Comparison of ENCODE assay signal across 14 cellular contexts in the genomic region with DNA sequence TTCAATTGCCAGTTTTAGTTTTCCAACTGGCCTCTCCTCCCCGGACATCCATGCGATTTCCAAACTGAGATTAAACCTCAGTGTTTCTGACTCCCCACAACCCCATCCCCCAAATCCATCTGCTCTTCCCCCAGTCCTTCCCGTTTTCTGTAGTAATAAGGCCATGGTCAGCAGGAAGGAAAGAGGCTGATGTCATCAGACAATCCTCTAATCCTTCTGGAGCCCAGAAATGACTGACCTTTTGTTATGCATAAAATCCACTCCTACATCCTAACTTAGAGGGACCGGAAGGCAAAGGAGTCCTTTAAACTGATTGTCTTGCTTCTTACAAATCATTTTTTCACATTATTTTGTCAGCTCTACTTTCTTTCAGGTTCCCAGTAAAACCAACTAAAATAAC.
DNase-seq lines count a peak whose midpoint lies in the region; ATAC-seq and TF ChIP-seq lines count a peak whose summit lies in the region.
"Had no signal": no experiment of that assay in that cellular context is flagged by ENCODE, and none has a peak within 500 bp of the region (broad histone marks: within the 10 kb centered on the region; RNA-seq: fewer than 3 reads in every experiment).

No MANE protein-coding gene starts in this region.

- H3K27me3 Mint-ChIP-seq in mesothelial cell of epicardium (ENCODE audit: low read depth): peaks cover 32% of the 10 kb centered on the region
- peaks cover 27 to 46% (median 36%) of the 10 kb centered on the region in 5 donors for H3K27me3 Mint-ChIP-seq in naive thymus-derived CD4-positive, alpha-beta T cell

- intact Hi-C loops in ascending aorta (cut with DNase I): no loop called here
- intact Hi-C loops in naive thymus-derived CD4-positive, alpha-beta T cell (cut with micrococcal nuclease): no loop called here

- H3K27me3 ChIP-seq in ascending aorta: no peaks in the 10 kb centered on the region
- H3K27me3 ChIP-seq in naive thymus-derived CD4-positive, alpha-beta T cell (ENCODE audit: control insufficient read depth in 2 of 2, insufficient read depth in 2 of 2, low read length in 2 of 2): peaks cover 0 to 4% of the 10 kb centered on the region in 2 donors

- H3K9me3 Mint-ChIP-seq in mesothelial cell of epicardium: no peaks in the 10 kb centered on the region
- no peaks in the 10 kb centered on the region for H3K9me3 Mint-ChIP-seq in naive thymus-derived CD4-positive, alpha-beta T cell

- POLR2A ChIA-PET in naive thymus-derived CD4-positive, alpha-beta T cell (lab: Charles Lee): no interaction called here

- no peak overlapping the region for H3K4me3 Mint-ChIP-seq in mesothelial cell of epicardium
- H3K4me3 Mint-ChIP-seq in naive thymus-derived CD4-positive, alpha-beta T cell: no peak overlapping the region

- peak; percentile 27 for DNase-seq in AG08395 (ENCODE audit: low spot score)
- DNase-seq in LHCN-M2 (ENCODE audit: low read depth): peak; percentile 43
- DNase-seq in fibroblast of peridontal ligament (ENCODE audit: extremely low read depth): peak; percentile 47
- no peak for DNase-seq in mesothelial cell of epicardium (ENCODE audit: low spot score in 2 of 2, unreplicated experiment in 2 of 2)
- no peak for DNase-seq in hepatic stellate cell (ENCODE audit: low spot score)
- no peak for DNase-seq in ascending aorta (ENCODE audit: low spot score in 2 of 2)
- DNase-seq in naive thymus-derived CD4-positive, alpha-beta T cell: no peak
- no peak for DNase-seq in erythroblast (lab: John Stamatoyannopoulos, UW)
- DNase-seq: activated CD8-positive, alpha-beta memory T cell treated with anti-CD3 and anti-CD28 coated beads for 24 hours; activated effector memory CD4-positive, alpha-beta T cell treated with anti-CD3 and anti-CD28 coated beads, Interleukin-2, amount 50 U/mL, for 16 hours; Calu3; gastrocnemius medialis; H7 had no signal

- H3K4me3 ChIP-seq in ascending aorta: no peak overlapping the region
- H3K4me3 ChIP-seq in naive thymus-derived CD4-positive, alpha-beta T cell (ENCODE audit: low read length): no peak overlapping the region
- H3K4me3 ChIP-seq: gastrocnemius medialis had no signal

- TF ChIP-seq CTCF in mesothelial cell of epicardium (IDR thresholded peaks at IDR 0.05; ENCODE audit: unreplicated experiment) (no peak), ascending aorta (IDR thresholded peaks at IDR 0.05) (no peak)

- no peak for ATAC-seq in naive thymus-derived CD4-positive, alpha-beta T cell
- ATAC-seq: gastrocnemius medialis, SK-N-SH treated with all-trans-retinoic acid at 6 μM for 48 hours had no signal

- no peak overlapping the region for H3K27ac ChIP-seq in ascending aorta
- H3K27ac ChIP-seq in naive thymus-derived CD4-positive, alpha-beta T cell (ENCODE audit: low read depth, low read length): no peak overlapping the region
- H3K27ac ChIP-seq: gastrocnemius medialis had no signal

- peak overlapping the region; percentile 36 for H3K27ac Mint-ChIP-seq in mesothelial cell of epicardium
- H3K27ac Mint-ChIP-seq in naive thymus-derived CD4-positive, alpha-beta T cell: no peak overlapping the region

- CTCF ChIA-PET in naive thymus-derived CD4-positive, alpha-beta T cell (lab: Charles Lee): interaction anchor here (1.1 kb wide), 1 partner anchor 18 kb away, joined by 3 read pairs; no protein-coding TSS in a partner anchor

- H3K36me3 ChIP-seq in ascending aorta: no peaks in the 10 kb centered on the region
- H3K36me3 ChIP-seq in naive thymus-derived CD4-positive, alpha-beta T cell (ENCODE audit: control insufficient read depth in 2 of 3, insufficient read depth in 3 of 3, low read length in 3 of 3): no peaks in the 10 kb centered on the region
- H3K36me3 ChIP-seq: gastrocnemius medialis had no signal

- H3K4me1 Mint-ChIP-seq in mesothelial cell of epicardium: peaks cover 40% of the 10 kb centered on the region
- peaks cover 5 to 13% (median 9%) of the 10 kb centered on the region in 7 donors for H3K4me1 Mint-ChIP-seq in naive thymus-derived CD4-positive, alpha-beta T cell

- H3K9me3 ChIP-seq in ascending aorta: no peaks in the 10 kb centered on the region
- no peaks in the 10 kb centered on the region for H3K9me3 ChIP-seq in naive thymus-derived CD4-positive, alpha-beta T cell (ENCODE audit: control insufficient read depth in 2 of 3, low read length in 3 of 3)
- H3K9me3 ChIP-seq: gastrocnemius medialis had no signal

- peaks cover 0 to 6% of the 10 kb centered on the region in 2 donors for H3K4me1 ChIP-seq in ascending aorta
- H3K4me1 ChIP-seq in naive thymus-derived CD4-positive, alpha-beta T cell (ENCODE audit: control insufficient read depth in 2 of 2, insufficient read depth in 2 of 2, low read length in 2 of 2): peaks cover 0 to 5% of the 10 kb centered on the region in 2 donors
- H3K4me1 ChIP-seq: gastrocnemius medialis had no signal

- H3K36me3 Mint-ChIP-seq in mesothelial cell of epicardium: no peaks in the 10 kb centered on the region
- H3K36me3 Mint-ChIP-seq in naive thymus-derived CD4-positive, alpha-beta T cell: no peaks in the 10 kb centered on the region

- no peak for TF ChIP-seq POLR2A in erythroblast (IDR thresholded peaks at IDR 0.05; ENCODE audit: low read length)

Comparison
In these comparisons a context has a peak if more than half of its experiments do, and no peak if none do; other contexts are left out.
1. DNase-seq: peak in AG08395 (single experiment), LHCN-M2 (single experiment) and fibroblast of peridontal ligament (single experiment); none in mesothelial cell of epicardium (0 of 2), hepatic stellate cell (single experiment), ascending aorta (0 of 2), naive thymus-derived CD4-positive, alpha-beta T cell (0 of 9) and erythroblast (0 of 2).